8 cellular contexts compared by ENCODE assay signal in the genomic region with DNA sequence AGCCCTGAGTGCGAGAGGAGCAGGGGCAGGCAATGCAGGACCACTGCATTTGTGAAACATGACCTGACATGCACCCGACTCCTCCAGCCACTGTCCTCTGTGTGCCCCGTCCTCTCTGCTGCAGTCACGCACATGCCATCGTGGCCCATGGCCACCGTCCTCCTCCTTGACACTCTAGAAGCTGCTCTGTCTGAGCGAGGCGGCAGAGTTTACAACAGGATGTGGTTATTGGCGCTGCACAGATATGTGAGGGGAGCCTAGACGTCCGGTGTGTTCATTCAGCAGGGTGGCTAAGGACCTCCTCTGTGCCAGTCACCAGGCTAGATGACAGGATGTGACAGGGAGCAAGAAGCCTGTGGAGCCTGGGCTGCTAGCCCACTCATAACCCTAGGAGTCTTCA.
DNase-seq lines count a peak whose midpoint lies in the region; ATAC-seq and TF ChIP-seq lines count a peak whose summit lies in the region.

No MANE protein-coding gene starts in this region.

- H3K4me3 ChIP-seq in left ventricle myocardium inferior, result no peak overlapping the region

- H3K27ac ChIP-seq in left ventricle myocardium inferior (replicated peaks), result no peak overlapping the region

- TF ChIP-seq CTCF in left ventricle myocardium inferior (IDR thresholded peaks at IDR 0.05; ENCODE audit: borderline replicate concordance) (no peak), omental fat pad (IDR thresholded peaks at IDR 0.05) (no peak)

- no peaks in the 10 kb centered on the region for H3K9me3 ChIP-seq in left ventricle myocardium inferior (replicated peaks)

- DNase-seq in left cardiac atrium (peak; percentile 26), left ventricle myocardium inferior (no peak), NCI-H774 (lab: John Stamatoyannopoulos, UW) (no peak), omental fat pad (ENCODE audit: low spot score) (no peak)
- peak; percentile 62 for DNase-seq in activated CD4-positive, CD25-positive, alpha-beta regulatory T cell treated with anti-CD3 and anti-CD28 coated beads, Interleukin-2, amount 50 U/mL, for 16 hours (ENCODE audit: low read depth, low spot score)
- peak; percentile 69 for DNase-seq in effector CD4-positive, alpha-beta T cell
- DNase-seq in stimulated activated CD4-positive, alpha-beta T cell treated with anti-CD3 and anti-CD28 coated beads, Interleukin-4, amount 100 ng/mL, for 1 hour, result peak; percentile 57

- H3K4me1 ChIP-seq in left ventricle myocardium inferior, result no peaks in the 10 kb centered on the region

- intact Hi-C loops in left cardiac atrium (cut with DNase I) (no loop called here), left ventricle myocardium inferior (cut with micrococcal nuclease) (no loop called here)

- ATAC-seq in left cardiac atrium, result peak; percentile 76 to 85
- peak; percentile 97 for ATAC-seq in HG03342 (IDR thresholded peaks at IDR 0.05; ENCODE audit: unreplicated experiment)
- ATAC-seq in omental fat pad (ENCODE audit: low FRiP score), result no peak

- H3K36me3 ChIP-seq in left ventricle myocardium inferior, result no peaks in the 10 kb centered on the region

- no peaks in the 10 kb centered on the region for H3K27me3 ChIP-seq in left ventricle myocardium inferior (ENCODE audit: low read depth)

Comparison
In these comparisons a context has a peak if more than half of its experiments do, and no peak if none do; other contexts are left out.
1. DNase-seq: peak in left cardiac atrium (single experiment), activated CD4-positive, CD25-positive, alpha-beta regulatory T cell treated with anti-CD3 and anti-CD28 coated beads, Interleukin-2, amount 50 U/mL, for 16 hours (single experiment), effector CD4-positive, alpha-beta T cell (single experiment) and stimulated activated CD4-positive, alpha-beta T cell treated with anti-CD3 and anti-CD28 coated beads, Interleukin-4, amount 100 ng/mL, for 1 hour (single experiment); none in left ventricle myocardium inferior (single experiment), NCI-H774 (single experiment) and omental fat pad (single experiment).